18 cellular contexts compared by ENCODE assay signal in genomic region chr20:47310729-47311128, GRCh38. TPM values are rescaled to one million over a fixed set of nuclear protein-coding genes. Genes with fewer than 3 reads are reported as not detected.
DNase-seq lines count a peak whose midpoint lies in the region; ATAC-seq and TF ChIP-seq lines count a peak whose summit lies in the region.
"Had no signal": no experiment of that assay in that cellular context is flagged by ENCODE, and none has a peak within 500 bp of the region (broad histone marks: within the 10 kb centered on the region; RNA-seq: fewer than 3 reads in every experiment).

No MANE protein-coding gene starts in this region.

- H3K9ac ChIP-seq in mammary epithelial cell (ENCODE audit: insufficient read depth, low read length), result no peak overlapping the region

- H3K27me3 Mint-ChIP-seq in MCF 10A (ENCODE audit: insufficient read depth, unreplicated experiment) (no peaks in the 10 kb centered on the region), naive B cell (no peaks in the 10 kb centered on the region), type B pancreatic cell (no peaks in the 10 kb centered on the region)

- dilution Hi-C loops in mammary epithelial cell (cut with HindIII; ENCODE audit: low sequenced_read_pairs), result no loop called here

- H3K36me3 ChIP-seq in mammary epithelial cell (ENCODE audit: insufficient read depth, low read length), result peaks cover 13% of the 10 kb centered on the region
- H3K36me3 ChIP-seq: ovary had no signal

- H3K9me3 ChIP-seq in mammary epithelial cell (replicated peaks; ENCODE audit: insufficient read depth, low read length), result no peaks in the 10 kb centered on the region
- H3K9me3 ChIP-seq: ovary, spleen had no signal

- POLR2A ChIA-PET in MCF 10A (lab: Yijun Ruan, JAX), result interaction anchor here (46.0 kb wide), 1 partner anchor 44 kb away, joined by 1977 read pairs; the partner anchor contains the start of gene ZMYND8

- BruUV-seq in MCF 10A (replicated peaks; lab: Mats Ljungman, UMichigan) (no TSS peak), mammary epithelial cell (replicated peaks; lab: Mats Ljungman, UMichigan) (no TSS peak)

- peaks cover 78% of the 10 kb centered on the region for H3K36me3 Mint-ChIP-seq in MCF 10A (ENCODE audit: insufficient read depth, unreplicated experiment)
- H3K36me3 Mint-ChIP-seq in naive B cell, result peaks cover 9 to 13% of the 10 kb centered on the region in 2 donors
- H3K36me3 Mint-ChIP-seq in type B pancreatic cell, result peaks cover 26% of the 10 kb centered on the region

- TF ChIP-seq CTCF in MCF 10A (IDR thresholded peaks at IDR 0.05; ENCODE audit: unreplicated experiment), result no peak
- no peak for TF ChIP-seq CTCF in mammary epithelial cell (conservative IDR thresholded peaks at IDR 0.05 in 1 of 2, IDR thresholded peaks at IDR 0.05 in 1 of 2; ENCODE audit: extremely low read depth in 1 of 2, insufficient read depth in 1 of 2, low read depth in 1 of 2, low read length in 2 of 2)
- TF ChIP-seq CTCF in type B pancreatic cell (conservative IDR thresholded peaks at IDR 0.05), result no peak

- H3K27ac ChIP-seq in mammary epithelial cell (ENCODE audit: insufficient read depth, low read depth, low read length) (no peak overlapping the region), cingulate gyrus (ENCODE audit: low read depth, low read length) (peak overlapping the region; percentile 54)

- H3K4me1 Mint-ChIP-seq in MCF 10A (ENCODE audit: insufficient read depth, unreplicated experiment) (peaks cover 30% of the 10 kb centered on the region), naive B cell (peaks cover 23 to 33% (median 33%) of the 10 kb centered on the region in 3 donors), type B pancreatic cell (ENCODE audit: unreplicated experiment) (peaks cover 30% of the 10 kb centered on the region)

- H3K4me3 ChIP-seq in mammary epithelial cell (replicated peaks in 1 of 3; ENCODE audit: insufficient read depth in 1 of 3, low read depth in 2 of 3, low read length in 3 of 3), result no peak overlapping the region
- H3K4me3 ChIP-seq: ovary, spleen had no signal

- H3K27ac Mint-ChIP-seq in MCF 10A (ENCODE audit: low read depth, unreplicated experiment) (peak overlapping the region; percentile 54), naive B cell (peak overlapping the region in 4 of 6 donors; percentile 19 to 75 (median 55)), type B pancreatic cell (peak overlapping the region; percentile 17)

- no peak overlapping the region for H3K4me3 Mint-ChIP-seq in MCF 10A (ENCODE audit: unreplicated experiment)
- no peak overlapping the region for H3K4me3 Mint-ChIP-seq in naive B cell
- H3K4me3 Mint-ChIP-seq in type B pancreatic cell, result no peak overlapping the region

- H2AFZ ChIP-seq in mammary epithelial cell (ENCODE audit: low read depth, low read length), result no peak overlapping the region

- WGBS in mammary epithelial cell (ENCODE audit: low coverage, missing lambda C conversion rate), result 77% methylated on average over 7 of the region's 8 CpGs

- intact Hi-C loops in MCF 10A (cut with micrococcal nuclease) (no loop called here), mammary epithelial cell (cut with micrococcal nuclease) (no loop called here)

- no peaks in the 10 kb centered on the region for H4K20me1 ChIP-seq in mammary epithelial cell (ENCODE audit: insufficient read depth, low read length)

- H3K9me3 Mint-ChIP-seq in MCF 10A (ENCODE audit: unreplicated experiment) (no peaks in the 10 kb centered on the region), naive B cell (no peaks in the 10 kb centered on the region), type B pancreatic cell (no peaks in the 10 kb centered on the region)

- CTCF ChIA-PET in MCF 10A (lab: Yijun Ruan, JAX), result interaction anchor here (0.8 to 3.3 kb wide), 3 partner anchors 39 to 73 kb away, joined by 3 to 16 read pairs (median 4); no protein-coding TSS in a partner anchor
- CTCF ChIA-PET in mammary epithelial cell (lab: Charles Lee; ENCODE audit: low non-redundant PET), result no interaction called here

- no peaks in the 10 kb centered on the region for H3K27me3 ChIP-seq in mammary epithelial cell (ENCODE audit: insufficient read depth, low read length)
- H3K27me3 ChIP-seq: ovary, spleen had no signal

- peaks cover 86% of the 10 kb centered on the region for H3K79me2 ChIP-seq in mammary epithelial cell (ENCODE audit: insufficient read depth, low read length)

- no peak overlapping the region for H3K4me2 ChIP-seq in mammary epithelial cell (ENCODE audit: insufficient read depth, low read depth, low read length)

- no peak for DNase-seq in MCF 10A (ENCODE audit: unreplicated experiment)
- DNase-seq in mammary epithelial cell, result no peak
- DNase-seq in naive B cell, result no peak
- DNase-seq in type B pancreatic cell (ENCODE audit: extremely low spot score, unreplicated experiment), result no peak
- DNase-seq in globus pallidus (ENCODE audit: low spot score), result no peak
- DNase-seq: activated naive CD4-positive, alpha-beta T cell; COR-L47; effector CD8-positive, alpha-beta T cell; foreskin fibroblast; NCI-H187 treated with DMSO at 0.1 percent for 48 hours; NCI-H524 treated with DMSO at 0.1 percent for 48 hours; OCI-M1; ovary; spleen; stimulated activated naive CD8-positive, alpha-beta T cell treated with anti-CD3 and anti-CD28 coated beads, Interleukin-15, Interleukin-2, amounts not matched to agents 100 U/mL and 50 U/mL, for 24 hours had no signal

- ATAC-seq in naive B cell (ENCODE audit: low read depth in 2 of 2), result no peak
- no peak for ATAC-seq in HG03045 (IDR thresholded peaks at IDR 0.05; ENCODE audit: unreplicated experiment)
- ATAC-seq in HG02938 (IDR thresholded peaks at IDR 0.05; ENCODE audit: unreplicated experiment), result no peak
- ATAC-seq: stimulated activated naive CD8-positive, alpha-beta T cell treated with anti-CD3 and anti-CD28 coated beads, Interleukin-15, Interleukin-2, amounts not matched to agents 100 U/mL and 50 U/mL, for 24 hours had no signal

- H3K4me1 ChIP-seq in mammary epithelial cell (ENCODE audit: insufficient read depth, low read length), result peaks cover 19% of the 10 kb centered on the region

- in situ Hi-C loops in mammary epithelial cell (cut with MboI; ENCODE audit: low sequenced_read_pairs in 2 of 2), result no loop called here

RNA-seq across cellular contexts. Expression of gene ZMYND8, which starts 45.8 kb away (rescaled TPM):
- total RNA-seq in MCF 10A (2022), result 126 and 127 TPM in 2 replicates
- 10 to 100 TPM; 18.7 to 59.6 TPM for total RNA-seq in mammary epithelial cell
- polyA plus RNA-seq in mammary epithelial cell, result 26.0 TPM
- polyA minus RNA-seq in mammary epithelial cell, result 45.8 TPM
- 10 to 100 TPM in 4 of 6 donors, 1 to 10 TPM in 2; 2.7 to 22.7 (median 12.1) TPM for polyA plus RNA-seq in naive B cell (ENCODE audit: low read depth in 6 of 6)
- total RNA-seq in type B pancreatic cell (ENCODE audit: low replicate concordance), result 38.9 and 58.9 TPM in 2 replicates
